Comparison of ENCODE assay signal across 9 cellular contexts in genomic region chr10:1661861-1662260, GRCh38.
A peak's percentile ranks its signal among the peaks of the same experiment; 100 is the strongest.
DNase-seq lines count a peak whose midpoint lies in the region; ATAC-seq lines count a peak whose summit lies in the region.
"Had no signal": no experiment of that assay in that cellular context is flagged by ENCODE, and none has a peak within 500 bp of the region (broad histone marks: within the 10 kb centered on the region; RNA-seq: fewer than 3 reads in every experiment).

No MANE protein-coding gene starts in this region.

- H3K27me3 Mint-ChIP-seq in stimulated activated memory B cell treated with anti-CD40 and anti-IgM and Interleukin-4, amounts not matched to agents 10 μg/mL and 1 μg/mL and 100 μg/mL, for 72 hours = peaks cover 21% of the 10 kb centered on the region

- H3K9me3 Mint-ChIP-seq in stimulated activated memory B cell treated with anti-CD40 and anti-IgM and Interleukin-4, amounts not matched to agents 10 μg/mL and 1 μg/mL and 100 μg/mL, for 72 hours = no peaks in the 10 kb centered on the region
- H3K9me3 Mint-ChIP-seq: T-cell had no signal

- intact Hi-C loops in posterior cingulate gyrus (cut with DNase I) = no loop called here

- H3K4me3 Mint-ChIP-seq in stimulated activated memory B cell treated with anti-CD40 and anti-IgM and Interleukin-4, amounts not matched to agents 10 μg/mL and 1 μg/mL and 100 μg/mL, for 72 hours = peak overlapping the region; percentile 25
- H3K4me3 Mint-ChIP-seq: T-cell had no signal

- H3K27ac Mint-ChIP-seq in stimulated activated memory B cell treated with anti-CD40 and anti-IgM and Interleukin-4, amounts not matched to agents 10 μg/mL and 1 μg/mL and 100 μg/mL, for 72 hours = peak overlapping the region; percentile 41
- H3K27ac Mint-ChIP-seq: T-cell had no signal

- no peak for DNase-seq in HK-2 (ENCODE audit: unreplicated experiment)
- DNase-seq in posterior cingulate gyrus = no peak
- DNase-seq in mucosa of gallbladder (ENCODE audit: low spot score) = no peak
- DNase-seq: NCI-H774 had no signal

- peaks cover 32% of the 10 kb centered on the region for H3K4me1 Mint-ChIP-seq in stimulated activated memory B cell treated with anti-CD40 and anti-IgM and Interleukin-4, amounts not matched to agents 10 μg/mL and 1 μg/mL and 100 μg/mL, for 72 hours

- peak; percentile 81 for ATAC-seq in GM18909 (IDR thresholded peaks at IDR 0.05; ENCODE audit: poor library complexity, unreplicated experiment)
- peak; percentile 80 for ATAC-seq in GM21786 (IDR thresholded peaks at IDR 0.05; ENCODE audit: unreplicated experiment)
- ATAC-seq in HG03520 (IDR thresholded peaks at IDR 0.05; ENCODE audit: unreplicated experiment) = peak; percentile 53
- peak; percentile 90 for ATAC-seq in stimulated activated memory B cell treated with anti-CD40 and anti-IgM and Interleukin-4, amounts not matched to agents 10 μg/mL and 1 μg/mL and 100 μg/mL, for 72 hours

- no peaks in the 10 kb centered on the region for H3K36me3 Mint-ChIP-seq in stimulated activated memory B cell treated with anti-CD40 and anti-IgM and Interleukin-4, amounts not matched to agents 10 μg/mL and 1 μg/mL and 100 μg/mL, for 72 hours
- H3K36me3 Mint-ChIP-seq: T-cell had no signal
